Comparison of ENCODE assay signal across 9 cellular contexts in genomic region chr10:18793951-18794350, GRCh38.
DNase-seq lines count a peak whose midpoint lies in the region; ATAC-seq, FAIRE-seq and TF ChIP-seq lines count a peak whose summit lies in the region.
"Had no signal": no experiment of that assay in that cellular context is flagged by ENCODE, and none has a peak within 500 bp of the region (broad histone marks: within the 10 kb centered on the region; RNA-seq: fewer than 3 reads in every experiment).

No MANE protein-coding gene starts in this region.

- H3K27me3 ChIP-seq in bronchial epithelial cell (ENCODE audit: control insufficient read depth, insufficient read depth, low read length), result no peaks in the 10 kb centered on the region
- no peaks in the 10 kb centered on the region for H3K27me3 ChIP-seq in neural cell (ENCODE audit: insufficient read depth, low read depth, low read length)

- no peaks in the 10 kb centered on the region for H3K36me3 ChIP-seq in bronchial epithelial cell (ENCODE audit: control insufficient read depth, insufficient read depth, low read length)
- H3K36me3 ChIP-seq in neural cell (ENCODE audit: insufficient read depth, low read length), result no peaks in the 10 kb centered on the region

- FAIRE-seq in bronchial epithelial cell (lab: Jason Lieb, UNC), result no peak

- H3K27ac Mint-ChIP-seq in activated naive CD4-positive, alpha-beta T cell treated with anti-CD3 and anti-CD28 coated beads, Interleukin-2, amount 50 U/mL, for 72 hours, result no peak overlapping the region

- H3K4me3 ChIP-seq in bronchial epithelial cell (ENCODE audit: low read depth, low read length) (no peak overlapping the region), neural cell (ENCODE audit: low read length) (no peak overlapping the region)

- no peaks in the 10 kb centered on the region for H4K20me1 ChIP-seq in neural cell (ENCODE audit: insufficient read depth)

- H3K9me2 ChIP-seq in neural cell (ENCODE audit: insufficient read depth, low read length), result no peaks in the 10 kb centered on the region

- DNase-seq in EL (peak; percentile 4), NCI-H146 (lab: John Stamatoyannopoulos, UW) (peak; percentile 64), bronchial epithelial cell (ENCODE audit: low read depth) (peak; percentile 30), NCI-H524 treated with DMSO at 0.1 percent for 48 hours (lab: John Stamatoyannopoulos, UW) (no peak), hippocampal formation (lab: John Stamatoyannopoulos, UW) (no peak), NOMO-1 (lab: John Stamatoyannopoulos, UW; ENCODE audit: unreplicated experiment in 2 of 2) (no peak)
- no peak for DNase-seq in activated naive CD4-positive, alpha-beta T cell treated with anti-CD3 and anti-CD28 coated beads, Interleukin-2, amount 50 U/mL, for 72 hours (ENCODE audit: low spot score in 2 of 2)
- DNase-seq: activated effector memory CD4-positive, alpha-beta T cell treated with anti-CD3 and anti-CD28 coated beads, Interleukin-2, amount 50 U/mL, for 16 hours had no signal

- no peak overlapping the region for H3K27ac ChIP-seq in neural cell (ENCODE audit: low read length)

- peaks cover 5 to 6% of the 10 kb centered on the region in 2 donors for H3K36me3 Mint-ChIP-seq in activated naive CD4-positive, alpha-beta T cell treated with anti-CD3 and anti-CD28 coated beads, Interleukin-2, amount 50 U/mL, for 72 hours

- H3K9ac ChIP-seq in neural cell (ENCODE audit: low read length), result no peak overlapping the region

- H3K9me3 Mint-ChIP-seq in activated naive CD4-positive, alpha-beta T cell treated with anti-CD3 and anti-CD28 coated beads, Interleukin-2, amount 50 U/mL, for 72 hours, result peaks cover 10 to 11% of the 10 kb centered on the region in 2 donors

- no peak overlapping the region for H3K4me2 ChIP-seq in neural cell (ENCODE audit: low read length)

- TF ChIP-seq CTCF in bronchial epithelial cell (IDR thresholded peaks at IDR 0.05; ENCODE audit: insufficient read depth, low read length, severe bottlenecking) (peak; percentile 13), neural cell (IDR thresholded peaks at IDR 0.05; ENCODE audit: poor library complexity, severe bottlenecking) (peak; percentile 75)

- no peaks in the 10 kb centered on the region for H3K9me3 ChIP-seq in neural cell (ENCODE audit: low read length)

- H2AFZ ChIP-seq in neural cell (ENCODE audit: low read depth, low read length), result no peak overlapping the region

- no peak for TF ChIP-seq EP300 in neural cell (conservative IDR thresholded peaks at IDR 0.05; ENCODE audit: poor library complexity, severe bottlenecking)

- ATAC-seq in activated naive CD4-positive, alpha-beta T cell treated with anti-CD3 and anti-CD28 coated beads, Interleukin-2, amount 50 U/mL, for 72 hours, result no peak

- H3K79me2 ChIP-seq in neural cell (replicated peaks; ENCODE audit: insufficient read depth, low read length), result no peaks in the 10 kb centered on the region

- TF ChIP-seq RAD21 in neural cell (conservative IDR thresholded peaks at IDR 0.05), result peak; percentile 80

- H3F3A ChIP-seq in neural cell (ENCODE audit: insufficient read depth, low read length, poor library complexity, severe bottlenecking), result no peaks in the 10 kb centered on the region

TF ChIP-seq in neural cell, 6 proteins besides CTCF, POLR2A, EP300 and RAD21:
- TF ChIP-seq TAF1 (IDR thresholded peaks at IDR 0.05; ENCODE audit: low read depth) (no peak), SMC3 (conservative IDR thresholded peaks at IDR 0.05; ENCODE audit: poor library complexity) (peak; percentile 80)

Comparison
In these comparisons a context has a peak if more than half of its experiments do, and no peak if none do; other contexts are left out.
1. DNase-seq: peak in EL (single experiment), NCI-H146 (single experiment) and bronchial epithelial cell (single experiment); none in activated naive CD4-positive, alpha-beta T cell treated with anti-CD3 and anti-CD28 coated beads, Interleukin-2, amount 50 U/mL, for 72 hours (0 of 2), NCI-H524 treated with DMSO at 0.1 percent for 48 hours (single experiment), hippocampal formation (0 of 2) and NOMO-1 (0 of 2).